In genomic region chr3:36210840-36211655, GRCh38 we compare ENCODE assay signal across 2 cellular contexts.
TF ChIP-seq lines count a peak whose summit lies in the region.

No MANE protein-coding gene starts in this region.

TF ChIP-seq in WTC11, 78 proteins besides CTCF, POLR2A, EP300 and RAD21 (continued from another document):
- TF ChIP-seq ZNF281 (CRISPR knock-in tag; IDR thresholded peaks at IDR 0.05): no peak
- TF ChIP-seq ZNF317 (CRISPR knock-in tag; IDR thresholded peaks at IDR 0.05; ENCODE audit: borderline replicate concordance, low read depth): no peak
- TF ChIP-seq NR1H2 (CRISPR knock-in tag; IDR thresholded peaks at IDR 0.05): no peak
- TF ChIP-seq ETV6 (CRISPR knock-in tag; IDR thresholded peaks at IDR 0.05): no peak
- no peak for TF ChIP-seq ZSCAN18 (CRISPR knock-in tag; IDR thresholded peaks at IDR 0.05)
- TF ChIP-seq FOXP1 (CRISPR knock-in tag; IDR thresholded peaks at IDR 0.05; ENCODE audit: borderline replicate concordance): no peak
- no peak for TF ChIP-seq MYBL2 (CRISPR knock-in tag; IDR thresholded peaks at IDR 0.05)
TF ChIP-seq in WTC11: peak in this region for 0.

TF ChIP-seq in GM23338, 12 proteins besides CTCF, POLR2A, EP300 and RAD21 (continued from another document):
- TF ChIP-seq ZNF462 (CRISPR knock-in tag; IDR thresholded peaks at IDR 0.05): no peak
- no peak for TF ChIP-seq ZNF114 (CRISPR knock-in tag; IDR thresholded peaks at IDR 0.05)
- no peak for TF ChIP-seq ZNF331 (CRISPR knock-in tag; IDR thresholded peaks at IDR 0.05; ENCODE audit: low read depth)
- TF ChIP-seq EZH2phosphoT487 (IDR thresholded peaks at IDR 0.05; ENCODE audit: unreplicated experiment): no peak
- TF ChIP-seq JUNB (IDR thresholded peaks at IDR 0.05; ENCODE audit: unreplicated experiment): no peak
- TF ChIP-seq POLR2AphosphoS5 (IDR thresholded peaks at IDR 0.05; ENCODE audit: low read depth): no peak
TF ChIP-seq in GM23338: peak in this region for 0.
